ENCODE assay signal across 13 cellular contexts in genomic region chr18:70291295-70291574, GRCh38. TPM values are rescaled to one million over a fixed set of nuclear protein-coding genes. Genes with fewer than 3 reads are reported as not detected.
DNase-seq lines count a peak whose midpoint lies in the region; ATAC-seq, FAIRE-seq and TF ChIP-seq lines count a peak whose summit lies in the region.
"Had no signal": no experiment of that assay in that cellular context is flagged by ENCODE, and none has a peak within 500 bp of the region (broad histone marks: within the 10 kb centered on the region; RNA-seq: fewer than 3 reads in every experiment).

No MANE protein-coding gene starts in this region.

- no peak for FAIRE-seq in HepG2 (lab: Jason Lieb, UNC)
- FAIRE-seq: H54 had no signal

- H3K4me3 ChIP-seq in HepG2 (replicated peaks in 1 of 3; ENCODE audit: insufficient read depth in 1 of 3, low read depth in 2 of 3, low read length in 3 of 3) = peak overlapping the region; percentile 91 to 95 (median 95)
- no peak overlapping the region for H3K4me3 ChIP-seq in right lobe of liver
- peak overlapping the region; percentile 95 for H3K4me3 ChIP-seq in adipocyte (ENCODE audit: low read length)
- no peak overlapping the region for H3K4me3 ChIP-seq in liver (ENCODE audit: low read depth in 1 of 3, low read length in 3 of 3)
- H3K4me3 ChIP-seq in Peyer's patch = peak overlapping the region in 1 of 4 donors; percentile 65

- in situ Hi-C loops in HepG2 (cut with HindIII; ENCODE audit: extremely low pct_ligation_motif_present, low pct_unique_long_range_greater_than_20kb) = no loop called here

- no TSS peak for BruUV-seq in HepG2 (replicated peaks; lab: Mats Ljungman, UMichigan)

- H3K36me3 ChIP-seq in HepG2 (replicated peaks in 1 of 2; ENCODE audit: control insufficient read depth in 1 of 2, insufficient read depth in 2 of 2, low read length in 2 of 2) (peaks cover 0 to 3% of the 10 kb centered on the region in 2 experiments; a peak in 1 of 5 replicates), right lobe of liver (no peaks in the 10 kb centered on the region), adipocyte (ENCODE audit: control insufficient read depth, insufficient read depth, low read length, severe bottlenecking) (no peaks in the 10 kb centered on the region), liver (ENCODE audit: control insufficient read depth in 4 of 4, insufficient read depth in 3 of 4, low read depth in 1 of 4, low read length in 3 of 4) (no peaks in the 10 kb centered on the region), Peyer's patch (no peaks in the 10 kb centered on the region)

- H3K9ac ChIP-seq in HepG2 (ENCODE audit: insufficient read depth, low read depth, low read length) (peak overlapping the region; percentile 99), adipocyte (ENCODE audit: low read length) (no peak overlapping the region), liver (ENCODE audit: low read depth in 1 of 2, low read length in 2 of 2) (no peak overlapping the region)

- TF ChIP-seq EP300 in HepG2 (IDR thresholded peaks at IDR 0.05; ENCODE audit: low read depth in 2 of 2, low read length in 2 of 2) (no peak), HepG2 (CRISPR knock-in tag; IDR thresholded peaks at IDR 0.05; ENCODE audit: borderline replicate concordance) (no peak)

- intact Hi-C loops in HepG2 (cut with micrococcal nuclease; ENCODE audit: unreplicated experiment) = loop anchor here (2.0 to 5.0 kb wide), 2 partner anchors 41 to 86 kb away; no protein-coding TSS in a partner anchor
- intact Hi-C loops in right lobe of liver (cut with DNase I) = no loop called here

- DNase-seq in HepG2 (ENCODE audit: low spot score) (no peak), right lobe of liver (no peak), adipocyte (ENCODE audit: low read depth) (no peak), Peyer's patch (no peak), NCI-H774 (lab: John Stamatoyannopoulos, UW) (no peak)
- DNase-seq in activated naive CD4-positive, alpha-beta T cell treated with Interleukin-2 at 50 U/mL for 16 hours = no peak
- DNase-seq: activated CD8-positive, alpha-beta memory T cell treated with anti-CD3 and anti-CD28 coated beads for 24 hours; NCI-H1694 treated with DMSO at 0.1 percent for 48 hours; NK-92 treated with Interleukin-12 subunit alpha and Interleukin-12 subunit beta, amount 100 ng/mL, for 24 hours; T-cell had no signal

- H3K4me2 ChIP-seq in HepG2 (ENCODE audit: low read depth, low read length) = peak overlapping the region; percentile 86

- WGBS in HepG2 (ENCODE audit: low lambda C conversion rate) = 28% methylated on average over 2 of the region's 2 CpGs
- WGBS in right lobe of liver (ENCODE audit: insufficient coverage, low coverage, low lambda C conversion rate, missing lambda C conversion rate) = 90% methylated on average over 2 of the region's 2 CpGs
- WGBS in liver = 86% methylated on average over 2 of the region's 2 CpGs

- CTCF ChIA-PET in HepG2 (lab: Yijun Ruan, JAX; ENCODE audit: low intra/inter-chr PET ratio, low total read pairs) = no interaction called here

- H4K20me1 ChIP-seq in HepG2 (ENCODE audit: insufficient read depth, low read length) = peaks cover 10% of the 10 kb centered on the region

- H3K27me3 ChIP-seq in HepG2 (ENCODE audit: control insufficient read depth in 1 of 2, insufficient read depth in 2 of 2, low read length in 2 of 2) = no peaks in the 10 kb centered on the region; a peak in 1 of 5 replicates
- H3K27me3 ChIP-seq in right lobe of liver = no peaks in the 10 kb centered on the region
- no peaks in the 10 kb centered on the region for H3K27me3 ChIP-seq in adipocyte (replicated peaks; ENCODE audit: control insufficient read depth, insufficient read depth, low read length)
- no peaks in the 10 kb centered on the region for H3K27me3 ChIP-seq in liver (ENCODE audit: control insufficient read depth in 4 of 4, insufficient read depth in 4 of 4, low read length in 3 of 4)
- no peaks in the 10 kb centered on the region for H3K27me3 ChIP-seq in Peyer's patch

- no peak for TF ChIP-seq CTCF in HepG2 (CRISPR knock-in tag; IDR thresholded peaks at IDR 0.05)
- no peak for TF ChIP-seq CTCF in right lobe of liver (IDR thresholded peaks at IDR 0.05)
- TF ChIP-seq CTCF in liver (IDR thresholded peaks at IDR 0.05; ENCODE audit: low read depth, low read length, missing input control) = no peak
- no peak for TF ChIP-seq CTCF in Peyer's patch (IDR thresholded peaks at IDR 0.05)

- H2AFZ ChIP-seq in HepG2 (ENCODE audit: low read length) = no peak overlapping the region

- POLR2A ChIA-PET in HepG2 (lab: Yijun Ruan, JAX) = interaction anchor here (1.9 kb wide), 1 partner anchor 43 kb away, joined by 5 read pairs; no protein-coding TSS in a partner anchor

- TF ChIP-seq POLR2A in HepG2 (IDR thresholded peaks at IDR 0.05; ENCODE audit: insufficient read depth in 1 of 2, low read depth in 2 of 2, low read length in 2 of 2) (no peak), right lobe of liver (IDR thresholded peaks at IDR 0.05) (no peak), Peyer's patch (IDR thresholded peaks at IDR 0.05) (no peak)

- TF ChIP-seq RAD21 in HepG2 (CRISPR knock-in tag; IDR thresholded peaks at IDR 0.05) = no peak
- no peak for TF ChIP-seq RAD21 in liver (IDR thresholded peaks at IDR 0.05)

- no peak overlapping the region for H3K27ac ChIP-seq in HepG2 (ENCODE audit: extremely low read length, insufficient read depth, low read length)
- H3K27ac ChIP-seq in right lobe of liver = no peak overlapping the region
- H3K27ac ChIP-seq in liver (ENCODE audit: low read depth in 1 of 2, low read length in 2 of 2) = peak overlapping the region; percentile 70 to 96
- H3K27ac ChIP-seq in Peyer's patch = no peak overlapping the region

- H3K9me3 ChIP-seq in HepG2 (ENCODE audit: low read length) = no peaks in the 10 kb centered on the region
- H3K9me3 ChIP-seq in right lobe of liver = no peaks in the 10 kb centered on the region
- H3K9me3 ChIP-seq in adipocyte (ENCODE audit: control insufficient read depth, low read length) = no peaks in the 10 kb centered on the region
- H3K9me3 ChIP-seq in liver (ENCODE audit: control insufficient read depth in 4 of 4, low read length in 3 of 4) = no peaks in the 10 kb centered on the region
- H3K9me3 ChIP-seq in Peyer's patch = no peaks in the 10 kb centered on the region

- H3K79me2 ChIP-seq in HepG2 (ENCODE audit: insufficient read depth, low read length) = peaks cover 70% of the 10 kb centered on the region

- ATAC-seq in HepG2 (no peak), right lobe of liver (no peak), GM21576 (IDR thresholded peaks at IDR 0.05; ENCODE audit: unreplicated experiment) (no peak)
- ATAC-seq: T-cell had no signal

- peaks cover 62% of the 10 kb centered on the region for H3K4me1 ChIP-seq in HepG2 (ENCODE audit: insufficient read depth, low read length)
- H3K4me1 ChIP-seq in right lobe of liver = peaks cover 0 to 35% (median 18%) of the 10 kb centered on the region in 4 donors
- peaks cover 41% of the 10 kb centered on the region for H3K4me1 ChIP-seq in adipocyte (ENCODE audit: control insufficient read depth, insufficient read depth, low read length)
- H3K4me1 ChIP-seq in liver (ENCODE audit: control insufficient read depth in 4 of 4, insufficient read depth in 4 of 4, low read length in 3 of 4) = peaks cover 4 to 49% (median 37%) of the 10 kb centered on the region in 4 donors
- peaks cover 0 to 58% (median 0%) of the 10 kb centered on the region in 4 donors for H3K4me1 ChIP-seq in Peyer's patch

TF ChIP-seq in HepG2, 621 proteins besides CTCF, POLR2A, EP300 and RAD21 (continues in another document):
- TF ChIP-seq ZNF841 (CRISPR knock-in tag; IDR thresholded peaks at IDR 0.05; ENCODE audit: borderline replicate concordance) (no peak), GABPA (IDR thresholded peaks at IDR 0.05; ENCODE audit: low read depth, low read length) (no peak), GABPA (CRISPR knock-in tag; IDR thresholded peaks at IDR 0.05; ENCODE audit: low read depth) (no peak)

TF ChIP-seq in liver, 16 proteins besides CTCF, POLR2A, EP300 and RAD21 (continues in another document):
- TF ChIP-seq EGR1 (IDR thresholded peaks at IDR 0.05; ENCODE audit: low read depth in 2 of 2) (no peak), NR2F2 (IDR thresholded peaks at IDR 0.05) (no peak)

RNA-seq across cellular contexts. Expression of gene SOCS6, which starts 2.4 kb away (rescaled TPM):
- 38.3 and 49.0 TPM in 2 replicates for total RNA-seq in HepG2 (2016; rRNA removed; fragmentation: Illumina TruSeq; extraction: Trizol)
- total RNA-seq in HepG2 (2016; cell fraction: cytosol; rRNA removed; fragmentation: Illumina TruSeq; extraction: Trizol; ENCODE audit: low read depth) = 5.6 and 6.6 TPM in 2 replicates
- 37.6 and 47.6 TPM in 2 replicates for total RNA-seq in HepG2 (2016; cell fraction: insoluble cytoplasmic fraction; rRNA removed; fragmentation: Illumina TruSeq; extraction: Trizol)
- 27.3 and 28.4 TPM in 2 replicates for total RNA-seq in HepG2 (2016; cell fraction: membrane; rRNA removed; fragmentation: Illumina TruSeq; extraction: Trizol)
- total RNA-seq in HepG2 (2016; cell fraction: nucleus; rRNA removed; fragmentation: Illumina TruSeq; extraction: Trizol) = 30.4 and 31.8 TPM in 2 replicates
- 16.4 and 18.6 TPM in 2 replicates for polyA plus RNA-seq in HepG2 (2011; rRNA removed)
- 12.9 and 16.3 TPM in 2 replicates for polyA plus RNA-seq in HepG2 (2011; cell fraction: cytosol; rRNA removed)
- 11.7 and 13.4 TPM in 2 replicates for polyA plus RNA-seq in HepG2 (2011; cell fraction: nucleus; rRNA removed)
- polyA plus RNA-seq in HepG2 (2012) = 16.0 and 19.4 TPM in 2 replicates
- 3.9 and 4.2 TPM in 2 replicates for polyA plus RNA-seq in HepG2 (2016; cell fraction: cytosol; fragmentation: Illumina TruSeq; extraction: Trizol; ENCODE audit: low read depth)
- 29.0 and 32.7 TPM in 2 replicates for polyA plus RNA-seq in HepG2 (2016; cell fraction: insoluble cytoplasmic fraction; fragmentation: Illumina TruSeq; extraction: Trizol; ENCODE audit: low read depth)
- 13.0 and 13.4 TPM in 2 replicates for polyA plus RNA-seq in HepG2 (2016; cell fraction: membrane; fragmentation: Illumina TruSeq; extraction: Trizol; ENCODE audit: low read depth)
- 29.4 and 30.4 TPM in 2 replicates for polyA plus RNA-seq in HepG2 (2016; cell fraction: nucleus; fragmentation: Illumina TruSeq; extraction: Trizol; ENCODE audit: insufficient read depth, low read depth)
- polyA minus RNA-seq in HepG2 (2011; rRNA and poly(A)+ RNA removed; ENCODE audit: low replicate concordance) = 25.5 and 66.8 TPM in 2 replicates
- polyA minus RNA-seq in HepG2 (2011; cell fraction: cytosol; rRNA and poly(A)+ RNA removed) = 23.0 and 28.6 TPM in 2 replicates
- polyA minus RNA-seq in HepG2 (2011; cell fraction: nucleus; rRNA and poly(A)+ RNA removed) = 53.8 and 56.2 TPM in 2 replicates
- 10 to 100 TPM; 11.7 to 18.0 (median 14.0) TPM for total RNA-seq in right lobe of liver
- total RNA-seq in liver = 10 to 100 TPM; 10.4 to 30.1 TPM
- polyA plus RNA-seq in liver = 1 to 10 TPM; 5.5 to 6.9 TPM
- 10 to 100 TPM; 38.8 to 60.1 (median 41.1) TPM for total RNA-seq in Peyer's patch

Comparison
In these comparisons a context has a peak if more than half of its experiments do, and no peak if none do; other contexts are left out.
1. H3K27ac ChIP-seq: peak in liver (2 of 2); none in HepG2 (single experiment), right lobe of liver (0 of 3) and Peyer's patch (0 of 4).
2. H3K4me3 ChIP-seq: peak in HepG2 (3 of 3) and adipocyte (single experiment); none in right lobe of liver (0 of 3) and liver (0 of 3).